Comparison of ENCODE assay signal across 17 cellular contexts in the genomic region with DNA sequence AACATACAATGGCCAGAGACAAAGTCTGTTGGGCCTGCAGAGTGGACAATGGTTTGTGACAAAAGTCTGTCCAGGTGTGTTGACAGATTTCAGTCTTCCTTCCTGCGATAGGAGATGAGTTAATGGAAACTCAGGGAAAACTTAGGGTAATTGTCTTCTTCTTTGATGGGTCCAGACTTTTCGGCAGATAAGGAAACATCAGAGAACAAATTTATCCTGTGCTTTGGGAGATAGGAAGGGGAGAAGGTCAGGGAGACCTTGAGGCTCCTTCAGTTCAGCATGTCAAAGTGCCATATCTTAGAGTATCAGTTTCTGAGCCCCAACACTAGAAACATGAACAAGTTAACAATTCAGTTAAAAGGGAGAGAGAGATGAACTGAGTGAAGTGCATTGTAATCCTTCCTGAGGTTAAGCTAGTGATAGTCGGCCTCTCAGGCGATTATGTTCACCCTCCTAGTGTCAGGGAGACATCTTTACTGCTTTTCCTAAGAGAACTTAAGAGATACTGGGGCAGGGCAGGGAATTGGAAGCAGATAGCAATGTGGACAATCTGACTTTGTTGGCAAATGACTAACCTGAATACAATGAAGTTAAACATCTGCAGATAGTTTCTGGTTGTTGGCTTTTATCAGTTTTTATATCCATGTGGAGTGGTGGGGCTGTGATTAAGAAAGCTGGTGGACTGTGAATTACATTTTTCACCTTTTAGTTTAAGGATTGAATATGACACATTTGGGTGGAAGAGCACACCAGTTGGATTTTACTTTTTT.
A peak's percentile ranks its signal among the peaks of the same experiment; 100 is the strongest.
DNase-seq lines count a peak whose midpoint lies in the region; ATAC-seq lines count a peak whose summit lies in the region.
"Had no signal": no experiment of that assay in that cellular context is flagged by ENCODE, and none has a peak within 500 bp of the region (broad histone marks: within the 10 kb centered on the region; RNA-seq: fewer than 3 reads in every experiment).

No MANE protein-coding gene starts in this region.

- no peaks in the 10 kb centered on the region for H3K36me3 ChIP-seq in subcutaneous abdominal adipose tissue (ENCODE audit: control insufficient read depth in 5 of 5, insufficient read depth in 5 of 5, low read length in 5 of 5)
- H3K36me3 ChIP-seq: gastroesophageal sphincter, WERI-Rb-1 had no signal

- H3K27ac Mint-ChIP-seq in activated naive CD4-positive, alpha-beta T cell treated with anti-CD3 and anti-CD28 coated beads, Interleukin-2, amount 50 U/mL, for 72 hours: no peak overlapping the region

- H3K9ac ChIP-seq in subcutaneous abdominal adipose tissue (ENCODE audit: low read length in 5 of 5): no peak overlapping the region

- H3K9me3 ChIP-seq in subcutaneous abdominal adipose tissue (ENCODE audit: control insufficient read depth in 5 of 5, low read length in 5 of 5): no peaks in the 10 kb centered on the region
- H3K9me3 ChIP-seq: gastroesophageal sphincter had no signal

- no peak overlapping the region for H3K4me3 ChIP-seq in subcutaneous abdominal adipose tissue (ENCODE audit: low read depth in 1 of 5, low read length in 5 of 5)
- H3K4me3 ChIP-seq: coronary artery, gastroesophageal sphincter had no signal

- DNase-seq in NCI-H82 (lab: John Stamatoyannopoulos, UW) (peak; percentile 11), NCI-H82 treated with DMSO at 0.1 percent for 48 hours (lab: John Stamatoyannopoulos, UW; ENCODE audit: unreplicated experiment) (no peak), astrocyte of the hippocampus (ENCODE audit: low read depth, low spot score) (peak; percentile 20), iris pigment epithelial cell (ENCODE audit: low read depth) (peak; percentile 65)
- no peak for DNase-seq in activated naive CD4-positive, alpha-beta T cell treated with anti-CD3 and anti-CD28 coated beads, Interleukin-2, amount 50 U/mL, for 72 hours (ENCODE audit: low spot score in 2 of 2)
- DNase-seq: activated naive CD4-positive, alpha-beta T cell; Karpas-422; kidney; naive thymus-derived CD8-positive, alpha-beta T cell; NCI-H2029 treated with DMSO at 0.1 percent for 48 hours; WERI-Rb-1 had no signal

- peak overlapping the region; percentile 4 for H3K27ac ChIP-seq in subcutaneous abdominal adipose tissue (ENCODE audit: low read depth, low read length)
- H3K27ac ChIP-seq: 22Rv1, WERI-Rb-1 had no signal

- H3K36me3 Mint-ChIP-seq in activated naive CD4-positive, alpha-beta T cell treated with anti-CD3 and anti-CD28 coated beads, Interleukin-2, amount 50 U/mL, for 72 hours: peaks cover 0 to 20% of the 10 kb centered on the region in 2 donors

- no peaks in the 10 kb centered on the region for H3K27me3 ChIP-seq in subcutaneous abdominal adipose tissue (ENCODE audit: control insufficient read depth in 5 of 5, insufficient read depth in 4 of 5, low read length in 5 of 5)
- H3K27me3 ChIP-seq: gastroesophageal sphincter had no signal

- peaks cover 0 to 5% (median 0%) of the 10 kb centered on the region in 5 donors for H3K4me1 ChIP-seq in subcutaneous abdominal adipose tissue (ENCODE audit: control insufficient read depth in 5 of 5, insufficient read depth in 5 of 5, low read length in 5 of 5)

- ATAC-seq in HG03175 (IDR thresholded peaks at IDR 0.05; ENCODE audit: unreplicated experiment) (no peak), GM19455 (IDR thresholded peaks at IDR 0.05; ENCODE audit: unreplicated experiment) (no peak)
- ATAC-seq in activated naive CD4-positive, alpha-beta T cell treated with anti-CD3 and anti-CD28 coated beads, Interleukin-2, amount 50 U/mL, for 72 hours: no peak
- ATAC-seq: gastroesophageal sphincter; naive thymus-derived CD8-positive, alpha-beta T cell had no signal

- H3K9me3 Mint-ChIP-seq in activated naive CD4-positive, alpha-beta T cell treated with anti-CD3 and anti-CD28 coated beads, Interleukin-2, amount 50 U/mL, for 72 hours: peaks cover 4 to 15% of the 10 kb centered on the region in 2 donors

Comparison
In these comparisons a context has a peak if more than half of its experiments do, and no peak if none do; other contexts are left out.
1. DNase-seq: peak in NCI-H82 (single experiment), astrocyte of the hippocampus (single experiment) and iris pigment epithelial cell (single experiment); none in NCI-H82 treated with DMSO at 0.1 percent for 48 hours (single experiment) and activated naive CD4-positive, alpha-beta T cell treated with anti-CD3 and anti-CD28 coated beads, Interleukin-2, amount 50 U/mL, for 72 hours (0 of 2).